ENCODE assay signal across 28 cellular contexts in genomic region chr16:56090076-56090475, GRCh38.
"Had no signal": no experiment of that assay in that cellular context is flagged by ENCODE, and none has a peak within 500 bp of the region (broad histone marks: within the 10 kb centered on the region; RNA-seq: fewer than 3 reads in every experiment).

No MANE protein-coding gene starts in this region.

- H3K9me3 ChIP-seq: colonic mucosa, esophagus muscularis mucosa, esophagus squamous epithelium, gastrocnemius medialis, gastroesophageal sphincter, heart left ventricle, heart right ventricle had no signal

- DNase-seq: colonic mucosa; cortex of kidney; dermis blood vessel endothelial cell; dorsolateral prefrontal cortex; effector CD4-positive, alpha-beta T cell; effector CD8-positive, alpha-beta T cell; effector memory CD4-positive, alpha-beta T cell; effector memory CD8-positive, alpha-beta T cell; endodermal cell; erythroblast; esophagus squamous epithelium; foreskin fibroblast; foreskin keratinocyte; foreskin melanocyte; gastrocnemius medialis; glutamatergic neuron; head of caudate nucleus; heart left ventricle; heart right ventricle had no signal

- H3K4me1 ChIP-seq: colonic mucosa, esophagus muscularis mucosa, esophagus squamous epithelium, foreskin keratinocyte, gastrocnemius medialis, gastroesophageal sphincter, heart left ventricle, heart right ventricle had no signal

- ATAC-seq: effector memory CD8-positive, alpha-beta T cell; esophagus mucosa; foreskin keratinocyte; gastrocnemius medialis; gastroesophageal sphincter had no signal

- H3K27me3 ChIP-seq: colonic mucosa, dorsolateral prefrontal cortex, esophagus muscularis mucosa, esophagus squamous epithelium, foreskin keratinocyte, gastrocnemius medialis, gastroesophageal sphincter, heart left ventricle, heart right ventricle had no signal

- H3K4me3 ChIP-seq: colonic mucosa, coronary artery, dorsolateral prefrontal cortex, esophagus muscularis mucosa, esophagus squamous epithelium, gastrocnemius medialis, gastroesophageal sphincter, heart left ventricle, heart right ventricle had no signal

- H3K36me3 ChIP-seq: colonic mucosa, esophagus muscularis mucosa, esophagus squamous epithelium, gastrocnemius medialis, gastroesophageal sphincter, heart left ventricle, heart right ventricle had no signal

- FAIRE-seq: colon, endometrium, endothelial cell of umbilical vein, frontal cortex had no signal

- H3K27ac ChIP-seq: colonic mucosa, coronary artery, dorsolateral prefrontal cortex, epithelial cell of prostate, esophagus muscularis mucosa, esophagus squamous epithelium, foreskin keratinocyte, gastrocnemius medialis, gastroesophageal sphincter, heart left ventricle, heart right ventricle had no signal
